Comparison of ENCODE assay signal across 29 cellular contexts in the genomic region with DNA sequence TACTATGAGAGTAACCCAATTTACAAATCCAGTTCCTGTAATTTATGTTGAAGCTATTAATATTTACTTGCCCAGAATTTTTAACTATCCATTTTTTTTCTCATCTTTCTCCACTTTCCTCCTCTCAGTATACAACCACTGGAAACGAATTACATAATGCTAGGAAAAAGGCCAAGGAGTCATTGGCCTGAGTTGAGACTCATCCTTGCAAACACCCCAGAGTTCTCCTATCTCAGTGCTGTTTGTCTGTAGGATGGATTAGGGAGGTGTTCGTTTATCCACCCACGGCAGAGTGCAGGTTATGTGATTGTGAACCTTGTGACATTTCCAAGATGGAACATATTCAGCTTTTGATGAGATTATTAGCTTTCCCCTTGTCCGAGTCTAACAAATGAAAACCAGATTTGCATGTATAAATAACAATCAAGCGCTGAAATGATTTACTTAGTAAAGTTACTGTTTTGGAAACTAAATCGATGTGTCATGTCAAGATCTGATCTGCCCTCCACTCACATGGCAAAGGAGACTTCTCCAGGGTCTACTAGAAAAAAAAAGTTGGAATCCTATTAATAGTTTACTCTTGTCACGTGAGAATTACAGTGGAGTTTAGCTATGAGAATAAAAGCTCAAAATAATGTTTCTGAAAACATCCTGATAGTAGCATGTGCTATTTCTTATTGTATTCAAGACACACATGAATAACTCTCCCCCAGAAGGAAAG.
A peak's percentile ranks its signal among the peaks of the same experiment; 100 is the strongest.
DNase-seq lines count a peak whose midpoint lies in the region; ATAC-seq and TF ChIP-seq lines count a peak whose summit lies in the region.
"Had no signal": no experiment of that assay in that cellular context is flagged by ENCODE, and none has a peak within 500 bp of the region (broad histone marks: within the 10 kb centered on the region; RNA-seq: fewer than 3 reads in every experiment).

No MANE protein-coding gene starts in this region.

- H3K9me3 Mint-ChIP-seq in T-helper 2 cell treated with Interferon-gamma antibody and Interleukin-4, amounts not matched to agents 5 μg/mL and 100 μg/mL, for 36 hours = no peaks in the 10 kb centered on the region
- H3K9me3 Mint-ChIP-seq: activated CD4-positive, alpha-beta T cell treated with anti-CD3 and anti-CD28 coated beads, Interleukin-2, amount 10 ng/mL, durations not matched to agents 24 days and 14 days; mesothelial cell of epicardium had no signal

- peak overlapping the region; percentile 20 to 52 for H3K27ac ChIP-seq in breast epithelium
- no peak overlapping the region for H3K27ac ChIP-seq in mammary epithelial cell (ENCODE audit: insufficient read depth, low read depth, low read length)
- no peak overlapping the region for H3K27ac ChIP-seq in right lobe of liver
- H3K27ac ChIP-seq in subcutaneous abdominal adipose tissue (ENCODE audit: low read depth, low read length) = peak overlapping the region; percentile 45
- H3K27ac ChIP-seq: 22Rv1, epithelial cell of prostate, SJCRH30, testis had no signal

- H3K4me3 Mint-ChIP-seq in T-helper 2 cell treated with Interferon-gamma antibody and Interleukin-4, amounts not matched to agents 5 μg/mL and 100 μg/mL, for 36 hours = no peak overlapping the region
- H3K4me3 Mint-ChIP-seq: activated CD4-positive, alpha-beta T cell treated with anti-CD3 and anti-CD28 coated beads, Interleukin-2, amount 10 ng/mL, durations not matched to agents 24 days and 14 days; CD4-positive, alpha-beta memory T cell; mesothelial cell of epicardium; naive B cell had no signal

- intact Hi-C loops in breast epithelium (cut with DNase I; ENCODE audit: low total_unique reads) (no loop called here), mammary epithelial cell (cut with micrococcal nuclease) (no loop called here), right lobe of liver (cut with DNase I) (no loop called here)

- no peaks in the 10 kb centered on the region for H3K36me3 Mint-ChIP-seq in T-helper 2 cell treated with Interferon-gamma antibody and Interleukin-4, amounts not matched to agents 5 μg/mL and 100 μg/mL, for 36 hours (ENCODE audit: low read depth)
- H3K36me3 Mint-ChIP-seq: activated naive CD4-positive, alpha-beta T cell treated with anti-CD3 and anti-CD28 coated beads, Interleukin-2, amount 50 U/mL, for 72 hours; CD4-positive, alpha-beta memory T cell; mesothelial cell of epicardium; naive B cell had no signal

- in situ Hi-C loops in mammary epithelial cell (cut with MboI; ENCODE audit: low sequenced_read_pairs in 2 of 2) = no loop called here

- dilution Hi-C loops in mammary epithelial cell (cut with HindIII; ENCODE audit: low sequenced_read_pairs) = no loop called here

- no peaks in the 10 kb centered on the region for H3K9me3 ChIP-seq in breast epithelium
- no peaks in the 10 kb centered on the region for H3K9me3 ChIP-seq in mammary epithelial cell (replicated peaks; ENCODE audit: insufficient read depth, low read length)
- no peaks in the 10 kb centered on the region for H3K9me3 ChIP-seq in right lobe of liver
- H3K9me3 ChIP-seq in subcutaneous abdominal adipose tissue (ENCODE audit: control insufficient read depth in 5 of 5, low read length in 5 of 5) = no peaks in the 10 kb centered on the region
- H3K9me3 ChIP-seq: SJCRH30, testis had no signal

- no peaks in the 10 kb centered on the region for H3K4me1 ChIP-seq in breast epithelium
- H3K4me1 ChIP-seq in mammary epithelial cell (ENCODE audit: insufficient read depth, low read length) = no peaks in the 10 kb centered on the region
- H3K4me1 ChIP-seq in right lobe of liver = peaks cover 0 to 15% (median 5%) of the 10 kb centered on the region in 4 donors
- peaks cover 0 to 24% (median 14%) of the 10 kb centered on the region in 5 donors for H3K4me1 ChIP-seq in subcutaneous abdominal adipose tissue (ENCODE audit: control insufficient read depth in 5 of 5, insufficient read depth in 5 of 5, low read length in 5 of 5)
- H3K4me1 ChIP-seq: SJCRH30 had no signal

- H3K27me3 Mint-ChIP-seq in T-helper 2 cell treated with Interferon-gamma antibody and Interleukin-4, amounts not matched to agents 5 μg/mL and 100 μg/mL, for 36 hours (ENCODE audit: low read depth) = no peaks in the 10 kb centered on the region
- H3K27me3 Mint-ChIP-seq: activated CD4-positive, alpha-beta T cell treated with anti-CD3 and anti-CD28 coated beads, Interleukin-2, amount 10 ng/mL, durations not matched to agents 24 days and 14 days; naive B cell had no signal

- H3K79me2 ChIP-seq in mammary epithelial cell (ENCODE audit: insufficient read depth, low read length) = no peaks in the 10 kb centered on the region

- H3K4me3 ChIP-seq in breast epithelium (no peak overlapping the region), mammary epithelial cell (replicated peaks in 1 of 3; ENCODE audit: insufficient read depth in 1 of 3, low read depth in 2 of 3, low read length in 3 of 3) (no peak overlapping the region), right lobe of liver (no peak overlapping the region), subcutaneous abdominal adipose tissue (ENCODE audit: low read depth in 1 of 5, low read length in 5 of 5) (no peak overlapping the region)
- H3K4me3 ChIP-seq: SJCRH30, smooth muscle cell, testis had no signal

- H3K36me3 ChIP-seq in breast epithelium = no peaks in the 10 kb centered on the region
- H3K36me3 ChIP-seq in mammary epithelial cell (ENCODE audit: insufficient read depth, low read length) = no peaks in the 10 kb centered on the region
- no peaks in the 10 kb centered on the region for H3K36me3 ChIP-seq in right lobe of liver
- no peaks in the 10 kb centered on the region for H3K36me3 ChIP-seq in subcutaneous abdominal adipose tissue (ENCODE audit: control insufficient read depth in 5 of 5, insufficient read depth in 5 of 5, low read length in 5 of 5)
- H3K36me3 ChIP-seq: SJCRH30 had no signal

- H2AFZ ChIP-seq in mammary epithelial cell (ENCODE audit: low read depth, low read length) = no peak overlapping the region

- TF ChIP-seq CTCF in breast epithelium (IDR thresholded peaks at IDR 0.05) (no peak), mammary epithelial cell (conservative IDR thresholded peaks at IDR 0.05 in 1 of 2, IDR thresholded peaks at IDR 0.05 in 1 of 2; ENCODE audit: extremely low read depth in 1 of 2, insufficient read depth in 1 of 2, low read depth in 1 of 2, low read length in 2 of 2) (no peak), right lobe of liver (IDR thresholded peaks at IDR 0.05) (no peak)

- CTCF ChIA-PET in mammary epithelial cell (lab: Charles Lee; ENCODE audit: low non-redundant PET) = no interaction called here

- BruUV-seq in mammary epithelial cell (replicated peaks; lab: Mats Ljungman, UMichigan) = no TSS peak

- no peak overlapping the region for H3K9ac ChIP-seq in mammary epithelial cell (ENCODE audit: insufficient read depth, low read length)
- no peak overlapping the region for H3K9ac ChIP-seq in subcutaneous abdominal adipose tissue (ENCODE audit: low read length in 5 of 5)

- no peak for TF ChIP-seq POLR2A in breast epithelium (IDR thresholded peaks at IDR 0.05)
- TF ChIP-seq POLR2A in right lobe of liver (IDR thresholded peaks at IDR 0.05) = no peak

- H4K20me1 ChIP-seq in mammary epithelial cell (ENCODE audit: insufficient read depth, low read length) = no peaks in the 10 kb centered on the region

- no peak for DNase-seq in breast epithelium (ENCODE audit: low spot score in 2 of 2)
- no peak for DNase-seq in mammary epithelial cell
- peak; percentile 69 for DNase-seq in fibroblast of peridontal ligament (ENCODE audit: extremely low read depth)
- no peak for DNase-seq in right lobe of liver
- no peak for DNase-seq in T-helper 2 cell treated with Interferon-gamma antibody and Interleukin-4, amounts not matched to agents 5 μg/mL and 100 μg/mL, for 36 hours (ENCODE audit: low spot score)
- DNase-seq: activated CD4-positive, alpha-beta T cell treated with anti-CD3 and anti-CD28 coated beads, Interleukin-2, amount 10 ng/mL, durations not matched to agents 24 days and 14 days; activated effector memory CD4-positive, alpha-beta T cell treated with Interleukin-2 at 50 U/mL for 16 hours; AML-193; CD4-positive, alpha-beta memory T cell; DND-41; effector CD4-positive, alpha-beta T cell; KBM-7; naive B cell; NCI-H1092; NCI-H1694; NCI-H2171; NCI-H82; SJCRH30; stimulated activated naive CD4-positive, alpha-beta T cell treated with Interleukin-2 at 50 U/mL for 16 hours; T1000; testis had no signal

- no peaks in the 10 kb centered on the region for H3K4me1 Mint-ChIP-seq in T-helper 2 cell treated with Interferon-gamma antibody and Interleukin-4, amounts not matched to agents 5 μg/mL and 100 μg/mL, for 36 hours (ENCODE audit: low read depth)
- H3K4me1 Mint-ChIP-seq: activated CD4-positive, alpha-beta T cell treated with anti-CD3 and anti-CD28 coated beads, Interleukin-2, amount 10 ng/mL, durations not matched to agents 24 days and 14 days; CD4-positive, alpha-beta memory T cell had no signal

- ATAC-seq in right lobe of liver (peak; percentile 32 to 82 (median 59)), GM21786 (IDR thresholded peaks at IDR 0.05; ENCODE audit: unreplicated experiment) (no peak), GM18519 (IDR thresholded peaks at IDR 0.05; ENCODE audit: low FRiP score, unreplicated experiment) (no peak)
- ATAC-seq: activated naive CD4-positive, alpha-beta T cell treated with anti-CD3 and anti-CD28 coated beads, Interleukin-2, amount 50 U/mL, for 72 hours had no signal

- H3K4me2 ChIP-seq in mammary epithelial cell (ENCODE audit: insufficient read depth, low read depth, low read length) = no peak overlapping the region
- H3K4me2 ChIP-seq: smooth muscle cell had no signal

- no peak overlapping the region for H3K27ac Mint-ChIP-seq in T-helper 2 cell treated with Interferon-gamma antibody and Interleukin-4, amounts not matched to agents 5 μg/mL and 100 μg/mL, for 36 hours
- H3K27ac Mint-ChIP-seq: activated CD4-positive, alpha-beta T cell treated with anti-CD3 and anti-CD28 coated beads, Interleukin-2, amount 10 ng/mL, durations not matched to agents 24 days and 14 days; activated naive CD4-positive, alpha-beta T cell treated with anti-CD3 and anti-CD28 coated beads, Interleukin-2, amount 50 U/mL, for 72 hours; CD4-positive, alpha-beta memory T cell; mesothelial cell of epicardium; naive B cell had no signal

- H3K27me3 ChIP-seq in breast epithelium (no peaks in the 10 kb centered on the region), mammary epithelial cell (ENCODE audit: insufficient read depth, low read length) (no peaks in the 10 kb centered on the region), right lobe of liver (no peaks in the 10 kb centered on the region), subcutaneous abdominal adipose tissue (ENCODE audit: control insufficient read depth in 5 of 5, insufficient read depth in 4 of 5, low read length in 5 of 5) (no peaks in the 10 kb centered on the region)
- H3K27me3 ChIP-seq: SJCRH30, testis had no signal

- WGBS in mammary epithelial cell (ENCODE audit: low coverage, missing lambda C conversion rate) = 69% methylated on average over 7 of the region's 7 CpGs
- WGBS in right lobe of liver (ENCODE audit: insufficient coverage, low coverage, low lambda C conversion rate, missing lambda C conversion rate) = 37% methylated on average over 7 of the region's 7 CpGs

Comparison
In these comparisons a context has a peak if more than half of its experiments do, and no peak if none do; other contexts are left out.
1. H3K27ac ChIP-seq: peak in breast epithelium (2 of 2) and subcutaneous abdominal adipose tissue (single experiment); none in mammary epithelial cell (single experiment) and right lobe of liver (0 of 3).
2. ATAC-seq: peak in right lobe of liver (4 of 4); none in GM21786 (single experiment) and GM18519 (single experiment).